In genomic region chr14:35480119-35480769, GRCh38 we compare ENCODE assay signal across 9 cellular contexts. TPM values are rescaled to one million over a fixed set of nuclear protein-coding genes. Genes with fewer than 3 reads are reported as not detected.
DNase-seq lines count a peak whose midpoint lies in the region; ATAC-seq, FAIRE-seq and TF ChIP-seq lines count a peak whose summit lies in the region.
"Had no signal": no experiment of that assay in that cellular context is flagged by ENCODE, and none has a peak within 500 bp of the region (broad histone marks: within the 10 kb centered on the region; RNA-seq: fewer than 3 reads in every experiment).

No MANE protein-coding gene starts in this region.

- H3K4me3 Mint-ChIP-seq in endodermal cell: no peak overlapping the region

- no peaks in the 10 kb centered on the region for H3K36me3 Mint-ChIP-seq in endodermal cell (ENCODE audit: low read depth)

- H3K9ac ChIP-seq in endothelial cell of umbilical vein (replicated peaks; ENCODE audit: extremely low read depth, insufficient read depth, low read length): no peak overlapping the region
- H3K9ac ChIP-seq in endodermal cell (ENCODE audit: extremely low read depth, low read length, poor library complexity, severe bottlenecking): no peak overlapping the region

- H3K36me3 ChIP-seq in endothelial cell of umbilical vein (ENCODE audit: control insufficient read depth in 2 of 2, extremely low read depth in 1 of 2, insufficient read depth in 2 of 2, low read length in 2 of 2) (no peaks in the 10 kb centered on the region), endodermal cell (ENCODE audit: control insufficient read depth, insufficient read depth, low read length) (no peaks in the 10 kb centered on the region), ovary (no peaks in the 10 kb centered on the region)

- POLR2A ChIA-PET in endothelial cell of umbilical vein (lab: Charles Lee): no interaction called here

- no peaks in the 10 kb centered on the region for H3K9me1 ChIP-seq in endothelial cell of umbilical vein (replicated peaks; ENCODE audit: control insufficient read depth, extremely low read depth, insufficient read depth, low read length)

- no TSS peak for BruUV-seq in endothelial cell of umbilical vein (replicated peaks; lab: Mats Ljungman, UMichigan)

- peaks cover 23% of the 10 kb centered on the region for H3K4me1 Mint-ChIP-seq in endodermal cell

- no peaks in the 10 kb centered on the region for H3K9me3 ChIP-seq in endothelial cell of umbilical vein (replicated peaks; ENCODE audit: control insufficient read depth, insufficient read depth, low read length)
- no peaks in the 10 kb centered on the region for H3K9me3 ChIP-seq in endodermal cell (ENCODE audit: control insufficient read depth, low read length)
- no peaks in the 10 kb centered on the region for H3K9me3 ChIP-seq in ovary

- peak; percentile 94 for ATAC-seq in GM18520 (IDR thresholded peaks at IDR 0.05; ENCODE audit: unreplicated experiment)
- ATAC-seq in GM21515 (IDR thresholded peaks at IDR 0.05; ENCODE audit: unreplicated experiment): peak; percentile 84
- ATAC-seq in HG03354 (IDR thresholded peaks at IDR 0.05; ENCODE audit: poor library complexity, severe bottlenecking, unreplicated experiment): peak; percentile 90
- ATAC-seq in left cardiac atrium: no peak

- H3K27me3 ChIP-seq in endothelial cell of umbilical vein (ENCODE audit: control insufficient read depth in 2 of 2, insufficient read depth in 2 of 2, low read length in 2 of 2) (no peaks in the 10 kb centered on the region), endodermal cell (ENCODE audit: control insufficient read depth, insufficient read depth, low read length, poor library complexity, severe bottlenecking) (peaks cover 4% of the 10 kb centered on the region), ovary (no peaks in the 10 kb centered on the region)

- no peak for FAIRE-seq in endothelial cell of umbilical vein (lab: Jason Lieb, UNC)

- intact Hi-C loops in endothelial cell of umbilical vein (cut with micrococcal nuclease): no loop called here
- intact Hi-C loops in left cardiac atrium (cut with DNase I): no loop called here
- intact Hi-C loops in ovary (cut with DNase I): no loop called here

- TF ChIP-seq CTCF in endothelial cell of umbilical vein (IDR thresholded peaks at IDR 0.05; ENCODE audit: extremely low read depth in 1 of 2, insufficient read depth in 1 of 2, low read depth in 1 of 2, low read length in 2 of 2) (no peak), endodermal cell (conservative IDR thresholded peaks at IDR 0.05) (no peak), ovary (IDR thresholded peaks at IDR 0.05) (no peak)

- H3K79me2 ChIP-seq in endothelial cell of umbilical vein (ENCODE audit: control insufficient read depth, insufficient read depth, low read length): no peaks in the 10 kb centered on the region

- 92% methylated on average over 5 to 6 of the region's 7 CpGs for WGBS in endodermal cell (ENCODE audit: insufficient coverage in 1 of 2, insufficient read length in 1 of 2), 2 experiments
- 86 to 91% (median 88%) methylated on average over 7 of the region's 7 CpGs for WGBS in ovary, 3 donors

- H3K4me3 ChIP-seq in endothelial cell of umbilical vein (replicated peaks in 1 of 3; ENCODE audit: insufficient read depth in 1 of 3, low read depth in 1 of 3, low read length in 3 of 3) (no peak overlapping the region), endodermal cell (ENCODE audit: low read length) (no peak overlapping the region), ovary (no peak overlapping the region)

- peaks cover 19% of the 10 kb centered on the region for H3K27me3 Mint-ChIP-seq in endodermal cell (ENCODE audit: insufficient read depth)

- no peaks in the 10 kb centered on the region for H3K9me3 Mint-ChIP-seq in endodermal cell

- H4K20me1 ChIP-seq in endothelial cell of umbilical vein (replicated peaks; ENCODE audit: control insufficient read depth, extremely low read depth, insufficient read depth, low read length): no peaks in the 10 kb centered on the region

- dilution Hi-C loops in endothelial cell of umbilical vein (cut with MboI; ENCODE audit: extremely low pct_ligation_motif_present, low sequenced_read_pairs): no loop called here

- no peak overlapping the region for H3K4me2 ChIP-seq in endothelial cell of umbilical vein (ENCODE audit: insufficient read depth, low read length)

- H3K27ac Mint-ChIP-seq in endodermal cell: no peak overlapping the region

- H3K27ac ChIP-seq in endothelial cell of umbilical vein (ENCODE audit: insufficient read depth, low read depth, low read length) (no peak overlapping the region), endodermal cell (ENCODE audit: low read depth, low read length) (no peak overlapping the region), ovary (no peak overlapping the region)

- H2AFZ ChIP-seq in endothelial cell of umbilical vein (ENCODE audit: low read depth, low read length): no peak overlapping the region

- no peak for TF ChIP-seq POLR2A in endothelial cell of umbilical vein (IDR thresholded peaks at IDR 0.05; ENCODE audit: low read depth, low read length)
- no peak for TF ChIP-seq POLR2A in ovary (IDR thresholded peaks at IDR 0.05)

- DNase-seq in endothelial cell of umbilical vein (ENCODE audit: low read depth, low spot score): no peak
- no peak for DNase-seq in left cardiac atrium
- DNase-seq in NCI-H146 (lab: John Stamatoyannopoulos, UW): no peak
- DNase-seq in endodermal cell: no peak
- DNase-seq in ovary: no peak

- CTCF ChIA-PET in endothelial cell of umbilical vein (lab: Charles Lee): interaction anchor here (0.7 kb wide), 1 partner anchor 41 kb away, joined by 4 read pairs; no protein-coding TSS in a partner anchor

- TF ChIP-seq EP300 in ovary (IDR thresholded peaks at IDR 0.05): no peak

- no peaks in the 10 kb centered on the region for H3K4me1 ChIP-seq in endothelial cell of umbilical vein (ENCODE audit: control insufficient read depth, extremely low read depth, insufficient read depth, low read length)
- H3K4me1 ChIP-seq in endodermal cell (ENCODE audit: control insufficient read depth, insufficient read depth, low read length): peaks cover 7% of the 10 kb centered on the region
- no peaks in the 10 kb centered on the region for H3K4me1 ChIP-seq in ovary (ENCODE audit: insufficient read depth)

TF ChIP-seq in endothelial cell of umbilical vein, 7 proteins besides CTCF, POLR2A, EP300 and RAD21:
- no peak for TF ChIP-seq MYC (IDR thresholded peaks at IDR 0.05; ENCODE audit: low read depth, low read length)
- peak; percentile 50 for TF ChIP-seq JUN (IDR thresholded peaks at IDR 0.05; ENCODE audit: borderline replicate concordance, insufficient read depth, insufficient read length, low read depth)

RNA-seq across cellular contexts. Expression of gene INSM2, which starts 53.7 kb away (rescaled TPM):
- total RNA-seq in endothelial cell of umbilical vein (not detected in 2 replicates), left cardiac atrium (not detected), endodermal cell (under 1 TPM; 0.15 to 0.18 TPM), ovary (under 1 TPM in 1 of 7 donors, not detected in 6; 0.11 TPM)
- polyA plus RNA-seq in endothelial cell of umbilical vein (not detected in 2 replicates), ovary (not detected)
- polyA plus RNA-seq in endothelial cell of umbilical vein (2011; cell fraction: cytosol; rRNA removed): not detected in 2 replicates
- 0.05 TPM in 1 of 2 replicates, not detected in the other for polyA plus RNA-seq in endothelial cell of umbilical vein (2011; cell fraction: nucleus; rRNA removed)
- polyA plus RNA-seq in endothelial cell of umbilical vein (2012): not detected in 2 replicates
- not detected in 2 replicates for polyA minus RNA-seq in endothelial cell of umbilical vein
- 0.31 TPM for polyA minus RNA-seq in endothelial cell of umbilical vein (2011; cell fraction: cytosol; rRNA and poly(A)+ RNA removed)
- 0.24 TPM in 1 of 2 replicates, not detected in the other for polyA minus RNA-seq in endothelial cell of umbilical vein (2011; cell fraction: nucleus; rRNA and poly(A)+ RNA removed)
- 0.07 TPM for polyA plus RNA-seq in endodermal cell (2013, experiment 1 of 2)
- 0.08 TPM for polyA plus RNA-seq in endodermal cell (2013, experiment 2 of 2)
- total RNA-seq: lung microvascular endothelial cell had no signal

Comparison
In these comparisons a context has a peak if more than half of its experiments do, and no peak if none do; other contexts are left out.
1. ATAC-seq: peak in GM18520 (single experiment), GM21515 (single experiment) and HG03354 (single experiment); none in left cardiac atrium (0 of 2).